ENCODE assay signal across 30 cellular contexts in the genomic region with DNA sequence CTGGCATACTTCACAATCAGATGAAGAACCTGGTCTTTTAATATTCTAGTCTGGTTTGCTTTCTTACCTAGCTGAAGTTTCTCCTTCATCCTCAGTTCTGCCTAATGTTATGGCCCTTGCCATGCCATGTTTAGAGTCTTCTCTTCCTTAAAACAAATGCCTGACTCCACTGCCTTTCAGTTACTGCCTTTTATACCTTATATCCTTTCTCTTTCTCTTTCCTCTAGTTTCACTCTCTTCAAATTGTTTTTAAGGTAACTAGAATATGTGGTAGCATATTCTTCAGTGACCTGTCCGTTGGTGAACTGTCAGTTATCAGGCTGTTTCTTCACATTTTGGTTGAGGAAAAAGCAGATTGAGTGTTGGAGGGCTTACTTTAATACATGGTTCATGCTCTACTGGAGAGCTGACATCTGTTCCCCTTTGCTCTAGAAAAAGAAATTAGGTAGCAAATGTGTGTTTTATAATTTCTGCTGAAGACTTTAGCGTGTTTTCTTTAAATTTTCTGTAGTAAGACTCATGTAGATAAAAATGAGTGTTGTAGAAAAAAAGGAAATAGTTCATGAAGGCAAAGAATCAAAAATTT.
DNase-seq lines count a peak whose midpoint lies in the region; ATAC-seq and FAIRE-seq lines count a peak whose summit lies in the region.
"Had no signal": no experiment of that assay in that cellular context is flagged by ENCODE, and none has a peak within 500 bp of the region (broad histone marks: within the 10 kb centered on the region; RNA-seq: fewer than 3 reads in every experiment).

No MANE protein-coding gene starts in this region.

- H3K9me3 Mint-ChIP-seq in activated naive CD8-positive, alpha-beta T cell treated with anti-CD3 and anti-CD28 coated beads, Interleukin-2, amount 10 ng/mL, durations not matched to agents 7 days and 5 days: no peaks in the 10 kb centered on the region
- H3K9me3 Mint-ChIP-seq in stimulated activated naive B cell treated with anti-CD40 and anti-IgM and Interleukin-4, amounts not matched to agents 10 μg/mL and 1 μg/mL and 100 μg/mL, for 72 hours: no peaks in the 10 kb centered on the region
- no peaks in the 10 kb centered on the region for H3K9me3 Mint-ChIP-seq in activated T-cell treated with anti-CD3 and anti-CD28 coated beads, Interleukin-2, amount 50 U/mL, for 72 hours
- H3K9me3 Mint-ChIP-seq in activated CD8-positive, alpha-beta T cell treated with anti-CD3 and anti-CD28 coated beads, Interleukin-2, amount 10 ng/mL, durations not matched to agents 7 days and 5 days (ENCODE audit: insufficient read depth): no peaks in the 10 kb centered on the region
- H3K9me3 Mint-ChIP-seq: activated CD4-positive, alpha-beta memory T cell treated with anti-CD3 and anti-CD28 coated beads for 36 hours; activated naive CD4-positive, alpha-beta T cell treated with anti-CD3 and anti-CD28 coated beads, Interleukin-2, amount 50 U/mL, for 72 hours; activated T-helper 2 cell treated with anti-CD3 and anti-CD28 coated beads, Interferon-gamma antibody, Interleukin-2, Interleukin-4, amounts not matched to agents 10 μg/mL and 5 μg/mL and 100 μg/mL, durations not matched to agents 14 hours and 24 hours and 36 hours; nephron; stimulated activated effector memory CD8-positive, alpha-beta T cell treated with anti-CD3 and anti-CD28 coated beads, Interleukin-12 subunit alpha, Interleukin-12 subunit beta, amount 100 ng/mL, for 72 hours had no signal

- H3K36me3 Mint-ChIP-seq in activated naive CD8-positive, alpha-beta T cell treated with anti-CD3 and anti-CD28 coated beads, Interleukin-2, amount 10 ng/mL, durations not matched to agents 7 days and 5 days: peaks cover 35% of the 10 kb centered on the region
- peaks cover 25 to 43% of the 10 kb centered on the region in 2 donors for H3K36me3 Mint-ChIP-seq in stimulated activated naive B cell treated with anti-CD40 and anti-IgM and Interleukin-4, amounts not matched to agents 10 μg/mL and 1 μg/mL and 100 μg/mL, for 72 hours
- peaks cover 2 to 3% of the 10 kb centered on the region in 2 donors for H3K36me3 Mint-ChIP-seq in activated T-cell treated with anti-CD3 and anti-CD28 coated beads, Interleukin-2, amount 50 U/mL, for 72 hours (ENCODE audit: insufficient read depth in 2 of 2)
- H3K36me3 Mint-ChIP-seq in activated CD8-positive, alpha-beta T cell treated with anti-CD3 and anti-CD28 coated beads, Interleukin-2, amount 10 ng/mL, durations not matched to agents 7 days and 5 days (ENCODE audit: low read depth): peaks cover 30% of the 10 kb centered on the region
- H3K36me3 Mint-ChIP-seq: activated naive CD4-positive, alpha-beta T cell treated with anti-CD3 and anti-CD28 coated beads, Interleukin-2, amount 50 U/mL, for 72 hours had no signal

- H3K4me3 Mint-ChIP-seq in activated naive CD8-positive, alpha-beta T cell treated with anti-CD3 and anti-CD28 coated beads, Interleukin-2, amount 10 ng/mL, durations not matched to agents 7 days and 5 days: no peak overlapping the region
- H3K4me3 Mint-ChIP-seq in stimulated activated naive B cell treated with anti-CD40 and anti-IgM and Interleukin-4, amounts not matched to agents 10 μg/mL and 1 μg/mL and 100 μg/mL, for 72 hours: peak overlapping the region in 1 of 2 donors; percentile 10
- H3K4me3 Mint-ChIP-seq in activated T-cell treated with anti-CD3 and anti-CD28 coated beads, Interleukin-2, amount 50 U/mL, for 72 hours: no peak overlapping the region
- no peak overlapping the region for H3K4me3 Mint-ChIP-seq in activated CD8-positive, alpha-beta T cell treated with anti-CD3 and anti-CD28 coated beads, Interleukin-2, amount 10 ng/mL, durations not matched to agents 7 days and 5 days
- H3K4me3 Mint-ChIP-seq: activated CD4-positive, alpha-beta memory T cell treated with anti-CD3 and anti-CD28 coated beads for 36 hours; nephron; stimulated activated effector memory CD8-positive, alpha-beta T cell treated with anti-CD3 and anti-CD28 coated beads, Interleukin-12 subunit alpha, Interleukin-12 subunit beta, amount 100 ng/mL, for 72 hours had no signal

- no peak for FAIRE-seq in RCC 7860 (lab: Jason Lieb, UNC)
- FAIRE-seq: astrocyte had no signal

- peaks cover 3% of the 10 kb centered on the region for H3K4me1 Mint-ChIP-seq in activated naive CD8-positive, alpha-beta T cell treated with anti-CD3 and anti-CD28 coated beads, Interleukin-2, amount 10 ng/mL, durations not matched to agents 7 days and 5 days
- H3K4me1 Mint-ChIP-seq in stimulated activated naive B cell treated with anti-CD40 and anti-IgM and Interleukin-4, amounts not matched to agents 10 μg/mL and 1 μg/mL and 100 μg/mL, for 72 hours: peaks cover 7 to 30% of the 10 kb centered on the region in 2 donors
- H3K4me1 Mint-ChIP-seq in activated T-cell treated with anti-CD3 and anti-CD28 coated beads, Interleukin-2, amount 50 U/mL, for 72 hours (ENCODE audit: low read depth): peaks cover 5% of the 10 kb centered on the region
- H3K4me1 Mint-ChIP-seq in activated CD8-positive, alpha-beta T cell treated with anti-CD3 and anti-CD28 coated beads, Interleukin-2, amount 10 ng/mL, durations not matched to agents 7 days and 5 days (ENCODE audit: low read depth): peaks cover 5% of the 10 kb centered on the region
- H3K4me1 Mint-ChIP-seq: nephron; stimulated activated effector memory CD8-positive, alpha-beta T cell treated with anti-CD3 and anti-CD28 coated beads, Interleukin-12 subunit alpha, Interleukin-12 subunit beta, amount 100 ng/mL, for 72 hours had no signal

- POLR2A ChIA-PET in activated naive CD8-positive, alpha-beta T cell treated with anti-CD3 and anti-CD28 coated beads, Interleukin-2, amount 10 ng/mL, durations not matched to agents 7 days and 5 days (lab: Charles Lee): no interaction called here
- POLR2A ChIA-PET in activated CD8-positive, alpha-beta T cell treated with anti-CD3 and anti-CD28 coated beads, Interleukin-2, amount 10 ng/mL, durations not matched to agents 7 days and 5 days (lab: Charles Lee): no interaction called here

- ATAC-seq in HG02938 (IDR thresholded peaks at IDR 0.05; ENCODE audit: unreplicated experiment): peak; percentile 70
- no peak for ATAC-seq in activated naive CD8-positive, alpha-beta T cell treated with anti-CD3 and anti-CD28 coated beads, Interleukin-2, amount 10 ng/mL, durations not matched to agents 7 days and 5 days (ENCODE audit: low read depth)
- peak in 1 of 2 donors; percentile 16 for ATAC-seq in stimulated activated naive B cell treated with anti-CD40 and anti-IgM and Interleukin-4, amounts not matched to agents 10 μg/mL and 1 μg/mL and 100 μg/mL, for 72 hours (replicated peaks)
- ATAC-seq in activated T-cell treated with anti-CD3 and anti-CD28 coated beads, Interleukin-2, amount 50 U/mL, for 72 hours (replicated peaks in 1 of 2): no peak
- no peak for ATAC-seq in activated CD8-positive, alpha-beta T cell treated with anti-CD3 and anti-CD28 coated beads, Interleukin-2, amount 10 ng/mL, durations not matched to agents 7 days and 5 days
- ATAC-seq: activated CD4-positive, CD25-positive, alpha-beta regulatory T cell treated with anti-CD3 and anti-CD28 coated beads, Interleukin-2, amount 50 U/mL, for 24 hours; activated naive CD4-positive, alpha-beta T cell treated with anti-CD3 and anti-CD28 coated beads, Interleukin-2, amount 50 U/mL, for 72 hours; gastroesophageal sphincter; lower lobe of right lung; stimulated activated effector memory CD8-positive, alpha-beta T cell treated with anti-CD3 and anti-CD28 coated beads, Interleukin-12 subunit alpha, Interleukin-12 subunit beta, amount 100 ng/mL, for 72 hours had no signal

- peak overlapping the region; percentile 10 for H3K27ac Mint-ChIP-seq in activated naive CD8-positive, alpha-beta T cell treated with anti-CD3 and anti-CD28 coated beads, Interleukin-2, amount 10 ng/mL, durations not matched to agents 7 days and 5 days
- H3K27ac Mint-ChIP-seq in stimulated activated naive B cell treated with anti-CD40 and anti-IgM and Interleukin-4, amounts not matched to agents 10 μg/mL and 1 μg/mL and 100 μg/mL, for 72 hours: peak overlapping the region; percentile 26
- H3K27ac Mint-ChIP-seq in activated T-cell treated with anti-CD3 and anti-CD28 coated beads, Interleukin-2, amount 50 U/mL, for 72 hours: no peak overlapping the region
- H3K27ac Mint-ChIP-seq in activated CD8-positive, alpha-beta T cell treated with anti-CD3 and anti-CD28 coated beads, Interleukin-2, amount 10 ng/mL, durations not matched to agents 7 days and 5 days: no peak overlapping the region
- H3K27ac Mint-ChIP-seq: activated CD4-positive, alpha-beta memory T cell treated with anti-CD3 and anti-CD28 coated beads for 36 hours; activated naive CD4-positive, alpha-beta T cell treated with anti-CD3 and anti-CD28 coated beads, Interleukin-2, amount 50 U/mL, for 72 hours; activated T-helper 2 cell treated with anti-CD3 and anti-CD28 coated beads, Interferon-gamma antibody, Interleukin-2, Interleukin-4, amounts not matched to agents 10 μg/mL and 5 μg/mL and 100 μg/mL, durations not matched to agents 14 hours and 24 hours and 36 hours; nephron; stimulated activated effector memory CD8-positive, alpha-beta T cell treated with anti-CD3 and anti-CD28 coated beads, Interleukin-12 subunit alpha, Interleukin-12 subunit beta, amount 100 ng/mL, for 72 hours had no signal

- DNase-seq in NCI-H1694 treated with DMSO at 0.1 percent for 48 hours (lab: John Stamatoyannopoulos, UW) (peak; percentile 5), NCI-H1694 (lab: John Stamatoyannopoulos, UW) (no peak), RCC 7860 (ENCODE audit: low spot score) (no peak)
- DNase-seq in activated naive CD8-positive, alpha-beta T cell treated with anti-CD3 and anti-CD28 coated beads, Interleukin-2, amount 10 ng/mL, durations not matched to agents 7 days and 5 days: no peak
- DNase-seq in stimulated activated naive B cell treated with anti-CD40 and anti-IgM and Interleukin-4, amounts not matched to agents 10 μg/mL and 1 μg/mL and 100 μg/mL, for 72 hours: no peak
- no peak for DNase-seq in activated T-cell treated with anti-CD3 and anti-CD28 coated beads, Interleukin-2, amount 50 U/mL, for 72 hours
- no peak for DNase-seq in activated CD8-positive, alpha-beta T cell treated with anti-CD3 and anti-CD28 coated beads, Interleukin-2, amount 10 ng/mL, durations not matched to agents 7 days and 5 days
- DNase-seq: activated CD4-positive, alpha-beta memory T cell treated with anti-CD3 and anti-CD28 coated beads for 36 hours; C1 segment of cervical spinal cord; colonic mucosa; COR-L47; DMS53; effector CD4-positive, alpha-beta T cell; GOT3; hippocampal formation; lower lobe of right lung; MV-4-11; NCI-H187; NCI-H510A; stimulated activated CD4-positive, alpha-beta T cell treated with anti-CD3 and anti-CD28 coated beads, Interleukin-15, amount 100 ng/mL, for 24 hours; substantia nigra; trophoblast cell had no signal

- no peaks in the 10 kb centered on the region for H3K27me3 Mint-ChIP-seq in activated naive CD8-positive, alpha-beta T cell treated with anti-CD3 and anti-CD28 coated beads, Interleukin-2, amount 10 ng/mL, durations not matched to agents 7 days and 5 days
- H3K27me3 Mint-ChIP-seq in stimulated activated naive B cell treated with anti-CD40 and anti-IgM and Interleukin-4, amounts not matched to agents 10 μg/mL and 1 μg/mL and 100 μg/mL, for 72 hours: no peaks in the 10 kb centered on the region
- no peaks in the 10 kb centered on the region for H3K27me3 Mint-ChIP-seq in activated T-cell treated with anti-CD3 and anti-CD28 coated beads, Interleukin-2, amount 50 U/mL, for 72 hours (ENCODE audit: low read depth)
- H3K27me3 Mint-ChIP-seq in activated CD8-positive, alpha-beta T cell treated with anti-CD3 and anti-CD28 coated beads, Interleukin-2, amount 10 ng/mL, durations not matched to agents 7 days and 5 days (ENCODE audit: low read depth): no peaks in the 10 kb centered on the region
- H3K27me3 Mint-ChIP-seq: activated CD4-positive, alpha-beta memory T cell treated with anti-CD3 and anti-CD28 coated beads for 36 hours had no signal

- CTCF ChIA-PET in activated CD8-positive, alpha-beta T cell treated with anti-CD3 and anti-CD28 coated beads, Interleukin-2, amount 10 ng/mL, durations not matched to agents 7 days and 5 days (lab: Charles Lee): interaction anchor here (1.0 kb wide), 1 partner anchor 41 kb away, joined by 3 read pairs; no protein-coding TSS in a partner anchor

Comparison
In these comparisons a context has a peak if more than half of its experiments do, and no peak if none do; other contexts are left out.
1. H3K27ac Mint-ChIP-seq: peak in activated naive CD8-positive, alpha-beta T cell treated with anti-CD3 and anti-CD28 coated beads, Interleukin-2, amount 10 ng/mL, durations not matched to agents 7 days and 5 days (single experiment) and stimulated activated naive B cell treated with anti-CD40 and anti-IgM and Interleukin-4, amounts not matched to agents 10 μg/mL and 1 μg/mL and 100 μg/mL, for 72 hours (single experiment); none in activated T-cell treated with anti-CD3 and anti-CD28 coated beads, Interleukin-2, amount 50 U/mL, for 72 hours (single experiment) and activated CD8-positive, alpha-beta T cell treated with anti-CD3 and anti-CD28 coated beads, Interleukin-2, amount 10 ng/mL, durations not matched to agents 7 days and 5 days (single experiment).